8 cellular contexts compared by ENCODE assay signal in the genomic region with DNA sequence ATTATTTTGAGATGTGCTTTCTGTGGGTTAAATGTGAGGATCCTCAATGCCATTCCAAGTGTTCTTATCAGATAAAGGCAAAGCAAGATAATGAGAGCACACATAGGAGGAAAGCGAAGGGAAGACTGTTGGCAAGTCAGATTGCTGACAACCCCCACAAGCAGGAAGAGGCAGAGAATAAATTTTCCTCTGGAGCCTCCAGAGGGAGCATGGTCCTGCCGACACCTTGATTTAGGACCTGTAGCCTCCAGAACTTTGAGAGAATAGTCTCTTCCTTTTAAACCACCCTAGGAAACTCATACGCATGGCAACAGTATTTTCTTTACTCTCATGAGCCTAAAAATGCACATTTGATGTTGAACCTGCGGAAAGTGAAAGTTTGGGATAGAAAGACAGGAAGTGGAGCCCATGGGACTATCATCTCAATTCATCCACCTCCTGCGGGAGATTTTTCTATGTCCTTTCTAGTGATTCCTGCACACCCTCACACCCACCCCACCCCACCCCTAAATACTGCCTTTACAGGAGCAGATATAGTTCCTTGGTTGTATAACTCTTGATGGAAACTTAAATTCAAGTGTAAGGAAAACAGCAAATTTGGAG.
A peak's percentile ranks its signal among the peaks of the same experiment; 100 is the strongest.
DNase-seq lines count a peak whose midpoint lies in the region; ATAC-seq and TF ChIP-seq lines count a peak whose summit lies in the region.

No MANE protein-coding gene starts in this region.

- intact Hi-C loops in mucosa of descending colon (cut with DNase I, micrococcal nuclease) = no loop called here

- TF ChIP-seq CTCF in mucosa of descending colon (IDR thresholded peaks at IDR 0.05) = no peak

- no peak overlapping the region for H3K4me3 ChIP-seq in BLaER1 treated with 17β-estradiol and CSF1 and Interleukin-3, amounts not matched to agents 10 nM and 100 nM
- no peak overlapping the region for H3K4me3 ChIP-seq in mucosa of descending colon

- no peak overlapping the region for H3K9ac ChIP-seq in BLaER1 treated with 17β-estradiol and CSF1 and Interleukin-3, amounts not matched to agents 10 nM and 100 nM

- peaks cover 0 to 6% (median 0%) of the 10 kb centered on the region in 11 experiments; a peak in 2 of 22 replicates for H3K36me3 ChIP-seq in BLaER1 treated with 17β-estradiol and CSF1 and Interleukin-3, amounts not matched to agents 10 nM and 100 nM
- H3K36me3 ChIP-seq in mucosa of descending colon (ENCODE audit: low read depth) = no peaks in the 10 kb centered on the region

- peaks cover 15 to 40% (median 33%) of the 10 kb centered on the region in 10 experiments for H3K4me1 ChIP-seq in BLaER1 treated with 17β-estradiol and CSF1 and Interleukin-3, amounts not matched to agents 10 nM and 100 nM
- H3K4me1 ChIP-seq in mucosa of descending colon (ENCODE audit: low read depth) = peaks cover 13% of the 10 kb centered on the region

- peak overlapping the region in 8 of 11 experiments; percentile 0 to 47 (median 18); a peak in 9 of 22 replicates for H3K4me2 ChIP-seq in BLaER1 treated with 17β-estradiol and CSF1 and Interleukin-3, amounts not matched to agents 10 nM and 100 nM

- no peak overlapping the region for H3K27ac ChIP-seq in BLaER1 treated with 17β-estradiol and CSF1 and Interleukin-3, amounts not matched to agents 10 nM and 100 nM

- H3K9me3 ChIP-seq in BLaER1 treated with 17β-estradiol and CSF1 and Interleukin-3, amounts not matched to agents 10 nM and 100 nM (replicated peaks in 1 of 11) = peaks cover 20 to 41% (median 36%) of the 10 kb centered on the region in 11 experiments; a peak in 21 of 22 replicates
- no peaks in the 10 kb centered on the region for H3K9me3 ChIP-seq in mucosa of descending colon

- ATAC-seq in mucosa of descending colon (peak; percentile 82), GM21737 (IDR thresholded peaks at IDR 0.05; ENCODE audit: unreplicated experiment) (no peak), HG03520 (IDR thresholded peaks at IDR 0.05; ENCODE audit: unreplicated experiment) (no peak)

- no peaks in the 10 kb centered on the region for H4K20me1 ChIP-seq in BLaER1 treated with 17β-estradiol and CSF1 and Interleukin-3, amounts not matched to agents 10 nM and 100 nM

- H3K27me3 ChIP-seq in BLaER1 treated with 17β-estradiol and CSF1 and Interleukin-3, amounts not matched to agents 10 nM and 100 nM = no peaks in the 10 kb centered on the region

- DNase-seq in NCI-H2107 treated with DMSO at 0.1 percent for 48 hours (lab: John Stamatoyannopoulos, UW; ENCODE audit: unreplicated experiment) = peak; percentile 71
- DNase-seq in dermis microvascular lymphatic vessel endothelial cell (ENCODE audit: low read depth in 2 of 2) = peak; percentile 26 to 63
- DNase-seq in mucosa of descending colon = peak in 1 of 3 donors; percentile 42
- no peak for DNase-seq in activated T-cell treated with anti-CD3 and anti-CD28 coated beads, Interleukin-2, amount 50 U/mL, for 1 hour
- DNase-seq in NCI-H1436 (lab: John Stamatoyannopoulos, UW) = no peak

Comparison
In these comparisons a context has a peak if more than half of its experiments do, and no peak if none do; other contexts are left out.
1. DNase-seq: peak in NCI-H2107 treated with DMSO at 0.1 percent for 48 hours (single experiment) and dermis microvascular lymphatic vessel endothelial cell (2 of 2); none in activated T-cell treated with anti-CD3 and anti-CD28 coated beads, Interleukin-2, amount 50 U/mL, for 1 hour (single experiment) and NCI-H1436 (single experiment).